Comparison of ENCODE assay signal across 24 cellular contexts in genomic region chr3:123110238-123110952, GRCh38. TPM values are rescaled to one million over a fixed set of nuclear protein-coding genes. Genes with fewer than 3 reads are reported as not detected.
A peak's percentile ranks its signal among the peaks of the same experiment; 100 is the strongest.
DNase-seq lines count a peak whose midpoint lies in the region; ATAC-seq and TF ChIP-seq lines count a peak whose summit lies in the region.
"Had no signal": no experiment of that assay in that cellular context is flagged by ENCODE, and none has a peak within 500 bp of the region (broad histone marks: within the 10 kb centered on the region; RNA-seq: fewer than 3 reads in every experiment).

No MANE protein-coding gene starts in this region.

- H3K36me3 Mint-ChIP-seq in endothelial cell (ENCODE audit: low read depth, unreplicated experiment), result peaks cover 33% of the 10 kb centered on the region

- no peak for TF ChIP-seq CTCF in endothelial cell (IDR thresholded peaks at IDR 0.05; ENCODE audit: unreplicated experiment)

- H3K9me3 Mint-ChIP-seq in endothelial cell (ENCODE audit: unreplicated experiment), result no peaks in the 10 kb centered on the region
- H3K9me3 Mint-ChIP-seq: CD4-positive, alpha-beta memory T cell; effector memory CD8-positive, alpha-beta T cell; IgD-negative memory B cell; natural killer cell treated with Interleukin-12 subunit alpha and Interleukin-12 subunit beta and Interleukin-15 and Interleukin-18, amount 100 ng/mL, for 72 hours had no signal

- H3K27ac Mint-ChIP-seq in endothelial cell (ENCODE audit: unreplicated experiment), result peak overlapping the region; percentile 57
- H3K27ac Mint-ChIP-seq: natural killer cell treated with Interleukin-12 subunit alpha and Interleukin-12 subunit beta and Interleukin-15 and Interleukin-18, amount 100 ng/mL, for 72 hours had no signal

- no peaks in the 10 kb centered on the region for H3K27me3 ChIP-seq in HUES48 (ENCODE audit: control insufficient read depth, insufficient read depth, low read length)
- H3K27me3 ChIP-seq: MG63, SJSA1 had no signal

- H3K27ac ChIP-seq in HUES48 (ENCODE audit: low read depth, low read length), result peak overlapping the region; percentile 32
- H3K27ac ChIP-seq: prostate gland, SJSA1 had no signal

- no peak overlapping the region for H3K9ac ChIP-seq in HUES48 (ENCODE audit: low read depth, low read length)

- H3K9me3 ChIP-seq in HUES48 (ENCODE audit: control insufficient read depth, insufficient read depth, low read length), result no peaks in the 10 kb centered on the region
- H3K9me3 ChIP-seq: MG63, prostate gland, SJSA1 had no signal

- no peak overlapping the region for H3K4me3 ChIP-seq in HUES48 (ENCODE audit: low read depth, low read length)
- H3K4me3 ChIP-seq: MG63, prostate gland, SJSA1 had no signal

- peaks cover 25% of the 10 kb centered on the region for H3K4me1 Mint-ChIP-seq in endothelial cell (ENCODE audit: unreplicated experiment)
- H3K4me1 Mint-ChIP-seq: CD4-positive, alpha-beta memory T cell had no signal

- DNase-seq in COR-L47 (lab: John Stamatoyannopoulos, UW) (peak; percentile 52), NCI-H82 (lab: John Stamatoyannopoulos, UW) (peak; percentile 99), endothelial cell (ENCODE audit: low spot score) (no peak), hippocampal formation (lab: John Stamatoyannopoulos, UW) (no peak), DMS153 (lab: John Stamatoyannopoulos, UW) (no peak)
- no peak for DNase-seq in activated CD8-positive, alpha-beta memory T cell treated with anti-CD3 and anti-CD28 coated beads, Interleukin-2, amount 50 U/mL, for 4 hours
- DNase-seq: activated CD4-positive, alpha-beta T cell treated with anti-CD3 and anti-CD28 coated beads, Interleukin-2, amount 50 U/mL, for 4 hours; activated naive CD4-positive, alpha-beta T cell; activated T-cell treated with anti-CD3 and anti-CD28 coated beads for 4 hours; CD4-positive, alpha-beta memory T cell; DMS79 treated with DMSO at 0.1 percent for 48 hours; effector memory CD8-positive, alpha-beta T cell; left colon; MG63; NCI-H526; stimulated activated CD4-positive, alpha-beta T cell treated with anti-CD3 and anti-CD28 coated beads, Interleukin-4, amount 100 ng/mL, for 1 hour; stimulated activated naive CD8-positive, alpha-beta T cell treated with anti-CD3 and anti-CD28 coated beads, Interleukin-15, Interleukin-2, amounts not matched to agents 100 U/mL and 50 U/mL, for 24 hours had no signal

- peaks cover 4% of the 10 kb centered on the region for H3K27me3 Mint-ChIP-seq in endothelial cell (ENCODE audit: unreplicated experiment)
- H3K27me3 Mint-ChIP-seq: CD4-positive, alpha-beta memory T cell; effector memory CD8-positive, alpha-beta T cell; IgD-negative memory B cell; natural killer cell treated with Interleukin-12 subunit alpha and Interleukin-12 subunit beta and Interleukin-15 and Interleukin-18, amount 100 ng/mL, for 72 hours had no signal

- no peak overlapping the region for H3K4me3 Mint-ChIP-seq in endothelial cell (ENCODE audit: unreplicated experiment)
- H3K4me3 Mint-ChIP-seq: effector memory CD8-positive, alpha-beta T cell; natural killer cell treated with Interleukin-12 subunit alpha and Interleukin-12 subunit beta and Interleukin-15 and Interleukin-18, amount 100 ng/mL, for 72 hours had no signal

- no peak for ATAC-seq in HG03097 (IDR thresholded peaks at IDR 0.05; ENCODE audit: low FRiP score, unreplicated experiment)
- ATAC-seq: effector memory CD8-positive, alpha-beta T cell; left colon; natural killer cell treated with Interleukin-12 subunit alpha and Interleukin-12 subunit beta and Interleukin-15 and Interleukin-18, amount 100 ng/mL, for 72 hours; Panc1; stimulated activated naive CD8-positive, alpha-beta T cell treated with anti-CD3 and anti-CD28 coated beads, Interleukin-15, Interleukin-2, amounts not matched to agents 100 U/mL and 50 U/mL, for 24 hours had no signal

- H3K4me1 ChIP-seq in HUES48 (ENCODE audit: control insufficient read depth, insufficient read depth, low read length), result no peaks in the 10 kb centered on the region
- H3K4me1 ChIP-seq: prostate gland had no signal

- H3K36me3 ChIP-seq in HUES48 (ENCODE audit: control insufficient read depth, insufficient read depth, low read length), result peaks cover 65% of the 10 kb centered on the region

RNA-seq across cellular contexts. Expression of gene PDIA5, which starts 43.6 kb away (rescaled TPM):
- 32.8 TPM for total RNA-seq in endothelial cell (ENCODE audit: unreplicated experiment)

Comparison
In these comparisons a context has a peak if more than half of its experiments do, and no peak if none do; other contexts are left out.
1. DNase-seq: peak in COR-L47 (single experiment) and NCI-H82 (single experiment); none in endothelial cell (single experiment), hippocampal formation (0 of 2), DMS153 (single experiment) and activated CD8-positive, alpha-beta memory T cell treated with anti-CD3 and anti-CD28 coated beads, Interleukin-2, amount 50 U/mL, for 4 hours (single experiment).